In genomic region chr7:149293946-149294640, GRCh38 we compare ENCODE assay signal across 1 cellular context.
TF ChIP-seq lines count a peak whose summit lies in the region.

No MANE protein-coding gene starts in this region.

TF ChIP-seq in SK-N-SH treated with all-trans-retinoic acid at 6 μM for 48 hours, 23 proteins besides CTCF, POLR2A, EP300 and RAD21 (continued from another document):
- no peak for TF ChIP-seq PATZ1 (CRISPR knock-in tag; IDR thresholded peaks at IDR 0.05; ENCODE audit: borderline replicate concordance)
- no peak for TF ChIP-seq TOX (CRISPR knock-in tag; IDR thresholded peaks at IDR 0.05; ENCODE audit: borderline replicate concordance)
